Comparison of ENCODE assay signal across 26 cellular contexts in genomic region chr10:9158675-9159074, GRCh38.
DNase-seq lines count a peak whose midpoint lies in the region; FAIRE-seq and TF ChIP-seq lines count a peak whose summit lies in the region.
"Had no signal": no experiment of that assay in that cellular context is flagged by ENCODE, and none has a peak within 500 bp of the region (broad histone marks: within the 10 kb centered on the region; RNA-seq: fewer than 3 reads in every experiment).

No MANE protein-coding gene starts in this region.

- FAIRE-seq in urothelium cell line (lab: Jason Lieb, UNC): no peak
- FAIRE-seq: GM12892 had no signal

- H4K20me1 ChIP-seq in PC-9 (ENCODE audit: insufficient read depth): no peaks in the 10 kb centered on the region

- H3K9me3 Mint-ChIP-seq in MCF 10A (ENCODE audit: unreplicated experiment): peaks cover 13% of the 10 kb centered on the region

- H3K9me2 ChIP-seq in PC-9 (ENCODE audit: insufficient read depth): no peaks in the 10 kb centered on the region

- H2AFZ ChIP-seq in PC-9: no peak overlapping the region

- TF ChIP-seq CTCF in MCF 10A (IDR thresholded peaks at IDR 0.05; ENCODE audit: unreplicated experiment) (no peak), breast epithelium (IDR thresholded peaks at IDR 0.05) (no peak), RWPE1 (conservative IDR thresholded peaks at IDR 0.05; ENCODE audit: low read depth) (no peak), epithelial cell of esophagus (IDR thresholded peaks at IDR 0.05; ENCODE audit: insufficient read depth, low read depth, low read length, missing control alignments) (no peak), PC-9 (conservative IDR thresholded peaks at IDR 0.05) (no peak)

- CTCF ChIA-PET in MCF 10A (lab: Yijun Ruan, JAX) (no interaction called here), RWPE1 (lab: Yijun Ruan, JAX) (no interaction called here), PC-9 (lab: Charles Lee) (no interaction called here)

- no peaks in the 10 kb centered on the region for H3K4me1 ChIP-seq in breast epithelium
- H3K4me1 ChIP-seq in PC-9 (replicated peaks; ENCODE audit: insufficient read depth): no peaks in the 10 kb centered on the region

- H3K4me3 Mint-ChIP-seq in MCF 10A (ENCODE audit: unreplicated experiment): no peak overlapping the region
- H3K4me3 Mint-ChIP-seq: CD14-positive monocyte; CD8-positive, alpha-beta memory T cell had no signal

- intact Hi-C loops in MCF 10A (cut with micrococcal nuclease) (no loop called here), breast epithelium (cut with DNase I; ENCODE audit: low total_unique reads) (no loop called here), PC-9 (cut with micrococcal nuclease; ENCODE audit: unreplicated experiment) (no loop called here)

- no peak overlapping the region for H3K4me3 ChIP-seq in breast epithelium
- H3K4me3 ChIP-seq in epithelial cell of esophagus (ENCODE audit: low read length): no peak overlapping the region
- H3K4me3 ChIP-seq in PC-9: no peak overlapping the region
- H3K4me3 ChIP-seq: SK-N-MC had no signal

- H3K36me3 Mint-ChIP-seq in MCF 10A (ENCODE audit: insufficient read depth, unreplicated experiment): no peaks in the 10 kb centered on the region
- H3K36me3 Mint-ChIP-seq: CD14-positive monocyte; CD8-positive, alpha-beta memory T cell had no signal

- BruUV-seq in MCF 10A (replicated peaks; lab: Mats Ljungman, UMichigan): no TSS peak
- BruUV-seq in PC-9 (replicated peaks; lab: Mats Ljungman, UMichigan): no TSS peak

- no peaks in the 10 kb centered on the region for H3K27me3 ChIP-seq in breast epithelium
- H3K27me3 ChIP-seq in PC-9 (ENCODE audit: insufficient read depth, low read depth): no peaks in the 10 kb centered on the region
- H3K27me3 ChIP-seq: BE2C had no signal

- H3K36me3 ChIP-seq in breast epithelium (no peaks in the 10 kb centered on the region), PC-9 (ENCODE audit: low read depth) (no peaks in the 10 kb centered on the region)
- H3K36me3 ChIP-seq: BE2C had no signal

- H3K27ac ChIP-seq in breast epithelium (no peak overlapping the region), RWPE1 (no peak overlapping the region), PC-9 (no peak overlapping the region)
- H3K27ac ChIP-seq: 22Rv1, SK-N-MC had no signal

- no peak for TF ChIP-seq POLR2A in breast epithelium (IDR thresholded peaks at IDR 0.05)

- peak overlapping the region; percentile 61 for H3K27ac Mint-ChIP-seq in MCF 10A (ENCODE audit: low read depth, unreplicated experiment)
- H3K27ac Mint-ChIP-seq: CD14-positive monocyte; CD8-positive, alpha-beta memory T cell had no signal

- H3K4me1 Mint-ChIP-seq in MCF 10A (ENCODE audit: insufficient read depth, unreplicated experiment): peaks cover 12% of the 10 kb centered on the region
- H3K4me1 Mint-ChIP-seq: CD14-positive monocyte had no signal

- H3F3A ChIP-seq in PC-9 (ENCODE audit: insufficient read depth, low read depth): no peaks in the 10 kb centered on the region; the same call in 1 of the 2 replicates

- H3K4me2 ChIP-seq in PC-9: no peak overlapping the region

- no peaks in the 10 kb centered on the region for H3K79me2 ChIP-seq in PC-9 (ENCODE audit: low read depth)

- DNase-seq in MCF 10A (ENCODE audit: unreplicated experiment) (peak; percentile 74), breast epithelium (ENCODE audit: low spot score in 2 of 2) (no peak), RWPE1 (ENCODE audit: low spot score) (peak; percentile 80), epithelial cell of esophagus (ENCODE audit: low read depth) (peak; percentile 89), urothelium cell line (ENCODE audit: low spot score) (peak; percentile 26), amniotic stem cell (lab: John Stamatoyannopoulos, UW) (no peak), PC-9 (no peak), NCI-H774 (lab: John Stamatoyannopoulos, UW) (no peak)
- DNase-seq: BE2C; CD8-positive, alpha-beta memory T cell; DMS 273 treated with DMSO at 0.1 percent for 48 hours; DMS79; IMR-90; KG1; NCI-H1105; NCI-H1436 treated with DMSO at 0.1 percent for 48 hours; NCI-H187 treated with DMSO at 0.1 percent for 48 hours; NCI-H2171 treated with DMSO at 0.1 percent for 48 hours; NCI-H524 treated with DMSO at 0.1 percent for 48 hours; NCI-H82; NK-92 treated with Interleukin-12 subunit alpha and Interleukin-12 subunit beta, amount 100 ng/mL, for 24 hours; SIG-M5 had no signal

- H3K9me3 ChIP-seq in breast epithelium: peaks cover 7 to 16% of the 10 kb centered on the region in 2 donors
- no peaks in the 10 kb centered on the region for H3K9me3 ChIP-seq in PC-9 (ENCODE audit: insufficient read depth, low read depth)
- H3K9me3 ChIP-seq: BE2C had no signal

- POLR2A ChIA-PET in MCF 10A (lab: Yijun Ruan, JAX) (interaction anchor here (0.6 to 1.4 kb wide), 6 partner anchors 9 to 1361 kb away, joined by 3 to 5 read pairs (median 4); no protein-coding TSS in a partner anchor), RWPE1 (lab: Yijun Ruan, JAX; ENCODE audit: low non-redundant PET) (no interaction called here), PC-9 (lab: Charles Lee; ENCODE audit: unreplicated experiment) (interaction anchor here (0.5 to 0.7 kb wide), 3 partner anchors 154 to 390 kb away, joined by 3 to 5 read pairs (median 4); no protein-coding TSS in a partner anchor)

- no peaks in the 10 kb centered on the region for H3K27me3 Mint-ChIP-seq in MCF 10A (ENCODE audit: insufficient read depth, unreplicated experiment)

Comparison
In these comparisons a context has a peak if more than half of its experiments do, and no peak if none do; other contexts are left out.
1. DNase-seq: peak in MCF 10A (single experiment), RWPE1 (single experiment), epithelial cell of esophagus (single experiment) and urothelium cell line (single experiment); none in breast epithelium (0 of 2), amniotic stem cell (single experiment), PC-9 (0 of 2) and NCI-H774 (single experiment).